8 cellular contexts compared by ENCODE assay signal in genomic region chr2:159462961-159463360, GRCh38.
"Had no signal": no experiment of that assay in that cellular context is flagged by ENCODE, and none has a peak within 500 bp of the region (broad histone marks: within the 10 kb centered on the region; RNA-seq: fewer than 3 reads in every experiment).

No MANE protein-coding gene starts in this region.

- H3K9me3 ChIP-seq: HAP-1 had no signal

- H3K36me3 ChIP-seq: HAP-1 had no signal

- H3K9ac ChIP-seq: GM23248 had no signal

- DNase-seq: GM23248, GOT3, H7, H9, HCEC 1CT, HFFc6 had no signal

- H2AFZ ChIP-seq: GM23248, GM23338 had no signal

- H3K4me3 ChIP-seq: GM23248, GM23338, HAP-1 had no signal

- H3K27ac ChIP-seq: GM23248 had no signal

- H3K4me1 ChIP-seq: HAP-1 had no signal

- H3K4me2 ChIP-seq: GM23338 had no signal
